Comparison of ENCODE assay signal across 8 cellular contexts in genomic region chr1:46735708-46736324, GRCh38. TPM values are rescaled to one million over a fixed set of nuclear protein-coding genes. Genes with fewer than 3 reads are reported as not detected.
DNase-seq lines count a peak whose midpoint lies in the region; ATAC-seq, FAIRE-seq and TF ChIP-seq lines count a peak whose summit lies in the region.

No MANE protein-coding gene starts in this region.

- POLR2A ChIA-PET in A549 (lab: Yijun Ruan, JAX) = no interaction called here

- 0% methylated on average over 3 of the region's 3 CpGs for WGBS in A549 (ENCODE audit: missing lambda C conversion rate)

- no peak overlapping the region for H3K27ac Mint-ChIP-seq in osteocyte (ENCODE audit: unreplicated experiment)

- H3K4me1 Mint-ChIP-seq in osteocyte (ENCODE audit: unreplicated experiment) = no peaks in the 10 kb centered on the region

- peak; percentile 56 to 71; a peak in 5 of 6 replicates for ATAC-seq in A549
- ATAC-seq in GM19455 (IDR thresholded peaks at IDR 0.05; ENCODE audit: unreplicated experiment) = no peak
- no peak for ATAC-seq in HG03108 (IDR thresholded peaks at IDR 0.05; ENCODE audit: unreplicated experiment)

- CTCF ChIA-PET in A549 (lab: Yijun Ruan, JAX) = interaction anchor here (0.8 to 2.0 kb wide), 2 partner anchors 10 to 26 kb away, joined by 3 to 8 read pairs; no protein-coding TSS in a partner anchor

- no peaks in the 10 kb centered on the region for H3K9me3 ChIP-seq in A549

- no peak overlapping the region for H3K4me3 ChIP-seq in A549

- no peak overlapping the region for H3K27ac ChIP-seq in A549

- H3K4me1 ChIP-seq in A549 = no peaks in the 10 kb centered on the region

- no peak; a peak in 1 of 5 replicates for TF ChIP-seq RAD21 in A549 (conservative IDR thresholded peaks at IDR 0.05 in 1 of 2, IDR thresholded peaks at IDR 0.05 in 1 of 2)

- peaks cover 18% of the 10 kb centered on the region for H3K27me3 Mint-ChIP-seq in osteocyte (ENCODE audit: unreplicated experiment)

- peaks cover 14% of the 10 kb centered on the region for H3K9me3 Mint-ChIP-seq in osteocyte (ENCODE audit: unreplicated experiment)

- no peak for FAIRE-seq in A549 (lab: Jason Lieb, UNC)
- FAIRE-seq in GM12891 (lab: Jason Lieb, UNC) = peak; percentile 45

- peak in 1 of 2 experiments; percentile 46 for DNase-seq in A549 (ENCODE audit: low read depth in 1 of 2, low spot score in 1 of 2)
- DNase-seq in GM12891 (ENCODE audit: insufficient read length, low spot score) = no peak
- DNase-seq in RKO (ENCODE audit: low spot score) = peak; percentile 79
- peak; percentile 66 for DNase-seq in fibroblast of peridontal ligament (ENCODE audit: extremely low read depth)
- DNase-seq in osteocyte (ENCODE audit: extremely low spot score, unreplicated experiment) = no peak
- DNase-seq in D341Med (ENCODE audit: low spot score) = no peak

- TF ChIP-seq EP300 in A549 (IDR thresholded peaks at IDR 0.05) = no peak

- TF ChIP-seq POLR2A in A549 (IDR thresholded peaks at IDR 0.05; ENCODE audit: low read length) (no peak), GM12891 (IDR thresholded peaks at IDR 0.05; ENCODE audit: low read depth, low read length) (no peak)

- no peak overlapping the region for H3K4me3 Mint-ChIP-seq in osteocyte (ENCODE audit: unreplicated experiment)

- H3K36me3 Mint-ChIP-seq in osteocyte (ENCODE audit: unreplicated experiment) = no peaks in the 10 kb centered on the region

- TF ChIP-seq CTCF in A549 (IDR thresholded peaks at IDR 0.05) (no peak; the same call in 2 of the 3 replicates), osteocyte (IDR thresholded peaks at IDR 0.05) (peak; percentile 49)

- H3K4me2 ChIP-seq in A549 = no peak overlapping the region

TF ChIP-seq in A549, 52 proteins besides CTCF, POLR2A, EP300 and RAD21:
- no peak for TF ChIP-seq CBX2 (IDR thresholded peaks at IDR 0.05; ENCODE audit: borderline replicate concordance, low read depth)
- TF ChIP-seq MAFK (IDR thresholded peaks at IDR 0.05; ENCODE audit: partially characterized antibody) = peak; percentile 22
- peak; percentile 64 for TF ChIP-seq EHMT2 (IDR thresholded peaks at IDR 0.05; ENCODE audit: low read depth)
- TF ChIP-seq MAZ (IDR thresholded peaks at IDR 0.05; ENCODE audit: borderline replicate concordance, low read depth, low read length) = no peak
- TF ChIP-seq REST (IDR thresholded peaks at IDR 0.05) = peak; percentile 95
- TF ChIP-seq HES2 (IDR thresholded peaks at IDR 0.05) = no peak
- TF ChIP-seq SREBF2 (IDR thresholded peaks at IDR 0.05) = no peak
TF ChIP-seq in A549: peak in this region for 3.

TF ChIP-seq in GM12891, 5 proteins besides CTCF, POLR2A, EP300 and RAD21:
- TF ChIP-seq POLR2AphosphoS5 (IDR thresholded peaks at IDR 0.05; ENCODE audit: low read depth, low read length) = no peak
- TF ChIP-seq TAF1 (IDR thresholded peaks at IDR 0.05; ENCODE audit: low read depth, low read length) = no peak
- peak; percentile 90 for TF ChIP-seq SPI1 (IDR thresholded peaks at IDR 0.05; ENCODE audit: low read depth, low read length)
- no peak for TF ChIP-seq PAX5 (IDR thresholded peaks at IDR 0.05; ENCODE audit: insufficient read depth, low read length, severe bottlenecking)

RNA-seq across cellular contexts. Expression of gene EFCAB14, which starts 16.9 kb away (rescaled TPM):
- polyA plus RNA-seq in A549 (2011; rRNA removed) = 41.4 and 42.9 TPM in 2 replicates
- 8.6 and 10.5 TPM in 2 replicates for polyA plus RNA-seq in A549 (2012; cell fraction: cytosol; rRNA removed)
- polyA plus RNA-seq in A549 (2012; cell fraction: nucleus; rRNA removed) = 6.5 and 7.9 TPM in 2 replicates
- polyA plus RNA-seq in A549 (2017; fragmentation: RNase III; extraction: RNeasy Plus Mini Kit Qiagen cat#74134 plus additional on column Dnase treatment) = 16.7 to 18.5 TPM (median 18.0 TPM) in 3 replicates
- 22.8 and 25.7 TPM in 2 replicates for polyA minus RNA-seq in A549 (2011; rRNA and poly(A)+ RNA removed)
- polyA plus RNA-seq in GM12891 (2012; ENCODE audit: low read depth, missing spikeins) = 21.0 TPM
- 57.6 and 58.9 TPM in 2 replicates for total RNA-seq in osteocyte

Comparison
In these comparisons a context has a peak if more than half of its experiments do, and no peak if none do; other contexts are left out.
1. ATAC-seq: peak in A549 (2 of 2); none in GM19455 (single experiment) and HG03108 (single experiment).
2. DNase-seq: peak in RKO (single experiment) and fibroblast of peridontal ligament (single experiment); none in GM12891 (single experiment), osteocyte (single experiment) and D341Med (single experiment).